ENCODE assay signal across 1 cellular context in the genomic region with DNA sequence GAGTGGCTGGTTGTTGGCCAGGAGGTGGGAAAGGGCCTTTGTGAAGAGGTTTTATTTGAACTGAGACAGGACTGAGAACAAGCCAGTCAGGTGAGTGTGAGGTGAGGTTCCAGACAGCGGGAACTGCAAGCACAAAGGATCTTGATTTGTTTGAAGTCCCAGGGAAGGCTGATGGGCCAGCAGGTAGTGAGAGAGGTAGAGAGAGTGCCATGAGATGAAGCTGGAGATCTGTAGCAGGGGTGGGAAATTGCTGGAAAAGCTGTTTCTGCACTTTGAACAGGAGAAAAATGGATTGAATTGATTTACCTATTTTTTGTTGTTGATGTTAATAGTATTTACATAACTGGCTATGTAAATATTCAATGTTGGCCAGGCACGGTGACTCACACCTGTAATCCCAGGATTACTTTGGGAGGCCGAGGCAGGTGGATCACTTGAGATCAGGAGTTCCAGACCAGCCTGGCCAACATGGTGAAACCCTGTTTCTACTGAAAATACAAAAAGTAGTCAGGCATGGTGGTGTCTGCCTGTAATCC.
TF ChIP-seq lines count a peak whose summit lies in the region.

No MANE protein-coding gene starts in this region.

TF ChIP-seq in HepG2, 621 proteins besides CTCF, POLR2A, EP300 and RAD21 (continued from another document and continues in another):
- TF ChIP-seq, protein P1, sequence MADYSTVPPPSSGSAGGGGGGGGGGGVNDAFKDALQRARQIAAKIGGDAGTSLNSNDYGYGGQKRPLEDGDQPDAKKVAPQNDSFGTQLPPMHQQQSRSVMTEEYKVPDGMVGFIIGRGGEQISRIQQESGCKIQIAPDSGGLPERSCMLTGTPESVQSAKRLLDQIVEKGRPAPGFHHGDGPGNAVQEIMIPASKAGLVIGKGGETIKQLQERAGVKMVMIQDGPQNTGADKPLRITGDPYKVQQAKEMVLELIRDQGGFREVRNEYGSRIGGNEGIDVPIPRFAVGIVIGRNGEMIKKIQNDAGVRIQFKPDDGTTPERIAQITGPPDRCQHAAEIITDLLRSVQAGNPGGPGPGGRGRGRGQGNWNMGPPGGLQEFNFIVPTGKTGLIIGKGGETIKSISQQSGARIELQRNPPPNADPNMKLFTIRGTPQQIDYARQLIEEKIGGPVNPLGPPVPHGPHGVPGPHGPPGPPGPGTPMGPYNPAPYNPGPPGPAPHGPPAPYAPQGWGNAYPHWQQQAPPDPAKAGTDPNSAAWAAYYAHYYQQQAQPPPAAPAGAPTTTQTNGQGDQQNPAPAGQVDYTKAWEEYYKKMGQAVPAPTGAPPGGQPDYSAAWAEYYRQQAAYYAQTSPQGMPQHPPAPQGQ (CRISPR knock-in tag; IDR thresholded peaks at IDR 0.05; ENCODE audit: borderline replicate concordance), result no peak
- TF ChIP-seq, protein P2, sequence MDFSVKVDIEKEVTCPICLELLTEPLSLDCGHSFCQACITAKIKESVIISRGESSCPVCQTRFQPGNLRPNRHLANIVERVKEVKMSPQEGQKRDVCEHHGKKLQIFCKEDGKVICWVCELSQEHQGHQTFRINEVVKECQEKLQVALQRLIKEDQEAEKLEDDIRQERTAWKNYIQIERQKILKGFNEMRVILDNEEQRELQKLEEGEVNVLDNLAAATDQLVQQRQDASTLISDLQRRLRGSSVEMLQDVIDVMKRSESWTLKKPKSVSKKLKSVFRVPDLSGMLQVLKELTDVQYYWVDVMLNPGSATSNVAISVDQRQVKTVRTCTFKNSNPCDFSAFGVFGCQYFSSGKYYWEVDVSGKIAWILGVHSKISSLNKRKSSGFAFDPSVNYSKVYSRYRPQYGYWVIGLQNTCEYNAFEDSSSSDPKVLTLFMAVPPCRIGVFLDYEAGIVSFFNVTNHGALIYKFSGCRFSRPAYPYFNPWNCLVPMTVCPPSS (IDR thresholded peaks at IDR 0.05), result no peak
- TF ChIP-seq HHEX (CRISPR knock-in tag; IDR thresholded peaks at IDR 0.05) (peak; percentile 63; the same call in 1 of the 2 replicates), ZNF333 (CRISPR knock-in tag; IDR thresholded peaks at IDR 0.05; ENCODE audit: borderline replicate concordance) (no peak), ZNF790 (CRISPR knock-in tag; IDR thresholded peaks at IDR 0.05; ENCODE audit: borderline replicate concordance) (peak; percentile 53; the same call in 1 of the 2 replicates), PCBP1 (IDR thresholded peaks at IDR 0.05; ENCODE audit: borderline replicate concordance, low read depth, low read length) (no peak), ZNF83 (CRISPR knock-in tag; IDR thresholded peaks at IDR 0.05; ENCODE audit: borderline replicate concordance) (no peak), ZFP82 (CRISPR knock-in tag; IDR thresholded peaks at IDR 0.05; ENCODE audit: borderline replicate concordance) (no peak), AHR (CRISPR knock-in tag; IDR thresholded peaks at IDR 0.05) (no peak), MBD4 (IDR thresholded peaks at IDR 0.05; ENCODE audit: borderline replicate concordance, low read length) (no peak), HNRNPL (IDR thresholded peaks at IDR 0.05; ENCODE audit: low read depth, low read length) (no peak), MTA1 (CRISPR knock-in tag; IDR thresholded peaks at IDR 0.05; ENCODE audit: borderline replicate concordance) (no peak), KDM5B (CRISPR knock-in tag; IDR thresholded peaks at IDR 0.05; ENCODE audit: borderline replicate concordance) (no peak), ZBTB7B (CRISPR knock-in tag; IDR thresholded peaks at IDR 0.05) (no peak), HNRNPK (IDR thresholded peaks at IDR 0.05; ENCODE audit: low read depth, low read length, poor library complexity, severe bottlenecking) (no peak), TMF1 (CRISPR knock-in tag; IDR thresholded peaks at IDR 0.05; ENCODE audit: low read depth) (no peak), HMG20B (CRISPR knock-in tag; conservative IDR thresholded peaks at IDR 0.05) (peak; percentile 81), SCMH1 (CRISPR knock-in tag; IDR thresholded peaks at IDR 0.05; ENCODE audit: borderline replicate concordance) (no peak), NFE2L1 (CRISPR knock-in tag; IDR thresholded peaks at IDR 0.05; ENCODE audit: borderline replicate concordance) (no peak), ZNF737 (CRISPR knock-in tag; IDR thresholded peaks at IDR 0.05; ENCODE audit: borderline replicate concordance) (no peak), ZNF3 (CRISPR knock-in tag; IDR thresholded peaks at IDR 0.05) (no peak), NFKBIZ (CRISPR knock-in tag; IDR thresholded peaks at IDR 0.05) (no peak), MIER3 (CRISPR knock-in tag; IDR thresholded peaks at IDR 0.05; ENCODE audit: borderline replicate concordance) (peak; percentile 74; the same call in 1 of the 2 replicates), ZNF430 (CRISPR knock-in tag; IDR thresholded peaks at IDR 0.05) (peak; percentile 75), HNRNPLL (IDR thresholded peaks at IDR 0.05; ENCODE audit: low read depth, low read length, poor library complexity, severe bottlenecking) (no peak), ZFY (CRISPR knock-in tag; IDR thresholded peaks at IDR 0.05) (peak; percentile 24; the same call in 1 of the 2 replicates), ZNF792 (CRISPR knock-in tag; IDR thresholded peaks at IDR 0.05) (no peak), ZNF615 (CRISPR knock-in tag; IDR thresholded peaks at IDR 0.05; ENCODE audit: borderline replicate concordance) (no peak), ZMYM3 (CRISPR knock-in tag; IDR thresholded peaks at IDR 0.05) (peak; percentile 55), POLR2G (IDR thresholded peaks at IDR 0.05; ENCODE audit: low read depth, low read length) (no peak), HMGA1 (CRISPR knock-in tag; conservative IDR thresholded peaks at IDR 0.05) (no peak), RXRA (CRISPR knock-in tag; IDR thresholded peaks at IDR 0.05) (no peak), NONO (IDR thresholded peaks at IDR 0.05) (no peak), NONO (CRISPR knock-in tag; conservative IDR thresholded peaks at IDR 0.05) (peak; percentile 36; the same call in 1 of the 2 replicates), YY1 (IDR thresholded peaks at IDR 0.05; ENCODE audit: insufficient read depth, insufficient replicate concordance, low read depth, low read length) (no peak), LCORL (IDR thresholded peaks at IDR 0.05) (no peak), LCORL (CRISPR knock-in tag; IDR thresholded peaks at IDR 0.05) (no peak), ISL2 (CRISPR knock-in tag; IDR thresholded peaks at IDR 0.05) (peak; percentile 68), ZC3H13 (CRISPR knock-in tag; IDR thresholded peaks at IDR 0.05) (no peak), ZNF670 (CRISPR knock-in tag; IDR thresholded peaks at IDR 0.05; ENCODE audit: borderline replicate concordance) (peak; percentile 83), CREB1 (IDR thresholded peaks at IDR 0.05) (no peak), CREB1 (CRISPR knock-in tag; IDR thresholded peaks at IDR 0.05) (peak; percentile 46)
- TF ChIP-seq, protein P3, sequence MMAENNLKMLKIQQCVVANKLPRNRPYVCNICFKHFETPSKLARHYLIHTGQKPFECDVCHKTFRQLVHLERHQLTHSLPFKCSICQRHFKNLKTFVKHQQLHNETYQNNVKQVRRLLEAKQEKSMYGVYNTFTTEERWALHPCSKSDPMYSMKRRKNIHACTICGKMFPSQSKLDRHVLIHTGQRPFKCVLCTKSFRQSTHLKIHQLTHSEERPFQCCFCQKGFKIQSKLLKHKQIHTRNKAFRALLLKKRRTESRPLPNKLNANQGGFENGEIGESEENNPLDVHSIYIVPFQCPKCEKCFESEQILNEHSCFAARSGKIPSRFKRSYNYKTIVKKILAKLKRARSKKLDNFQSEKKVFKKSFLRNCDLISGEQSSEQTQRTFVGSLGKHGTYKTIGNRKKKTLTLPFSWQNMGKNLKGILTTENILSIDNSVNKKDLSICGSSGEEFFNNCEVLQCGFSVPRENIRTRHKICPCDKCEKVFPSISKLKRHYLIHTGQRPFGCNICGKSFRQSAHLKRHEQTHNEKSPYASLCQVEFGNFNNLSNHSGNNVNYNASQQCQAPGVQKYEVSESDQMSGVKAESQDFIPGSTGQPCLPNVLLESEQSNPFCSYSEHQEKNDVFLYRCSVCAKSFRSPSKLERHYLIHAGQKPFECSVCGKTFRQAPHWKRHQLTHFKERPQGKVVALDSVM (CRISPR knock-in tag; IDR thresholded peaks at IDR 0.05), result no peak
- TF ChIP-seq, protein P4, sequence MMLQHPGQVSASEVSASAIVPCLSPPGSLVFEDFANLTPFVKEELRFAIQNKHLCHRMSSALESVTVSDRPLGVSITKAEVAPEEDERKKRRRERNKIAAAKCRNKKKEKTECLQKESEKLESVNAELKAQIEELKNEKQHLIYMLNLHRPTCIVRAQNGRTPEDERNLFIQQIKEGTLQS (CRISPR knock-in tag; IDR thresholded peaks at IDR 0.05), result peak; percentile 61; the same call in 1 of the 2 replicates
- TF ChIP-seq, protein P5, sequence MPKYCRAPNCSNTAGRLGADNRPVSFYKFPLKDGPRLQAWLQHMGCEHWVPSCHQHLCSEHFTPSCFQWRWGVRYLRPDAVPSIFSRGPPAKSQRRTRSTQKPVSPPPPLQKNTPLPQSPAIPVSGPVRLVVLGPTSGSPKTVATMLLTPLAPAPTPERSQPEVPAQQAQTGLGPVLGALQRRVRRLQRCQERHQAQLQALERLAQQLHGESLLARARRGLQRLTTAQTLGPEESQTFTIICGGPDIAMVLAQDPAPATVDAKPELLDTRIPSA (CRISPR knock-in tag; IDR thresholded peaks at IDR 0.05; ENCODE audit: borderline replicate concordance), result no peak
- TF ChIP-seq, protein P6, sequence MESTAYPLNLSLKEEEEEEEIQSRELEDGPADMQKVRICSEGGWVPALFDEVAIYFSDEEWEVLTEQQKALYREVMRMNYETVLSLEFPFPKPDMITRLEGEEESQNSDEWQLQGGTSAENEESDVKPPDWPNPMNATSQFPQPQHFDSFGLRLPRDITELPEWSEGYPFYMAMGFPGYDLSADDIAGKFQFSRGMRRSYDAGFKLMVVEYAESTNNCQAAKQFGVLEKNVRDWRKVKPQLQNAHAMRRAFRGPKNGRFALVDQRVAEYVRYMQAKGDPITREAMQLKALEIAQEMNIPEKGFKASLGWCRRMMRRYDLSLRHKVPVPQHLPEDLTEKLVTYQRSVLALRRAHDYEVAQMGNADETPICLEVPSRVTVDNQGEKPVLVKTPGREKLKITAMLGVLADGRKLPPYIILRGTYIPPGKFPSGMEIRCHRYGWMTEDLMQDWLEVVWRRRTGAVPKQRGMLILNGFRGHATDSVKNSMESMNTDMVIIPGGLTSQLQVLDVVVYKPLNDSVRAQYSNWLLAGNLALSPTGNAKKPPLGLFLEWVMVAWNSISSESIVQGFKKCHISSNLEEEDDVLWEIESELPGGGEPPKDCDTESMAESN (CRISPR knock-in tag; conservative IDR thresholded peaks at IDR 0.05), result no peak
- TF ChIP-seq, protein P7, sequence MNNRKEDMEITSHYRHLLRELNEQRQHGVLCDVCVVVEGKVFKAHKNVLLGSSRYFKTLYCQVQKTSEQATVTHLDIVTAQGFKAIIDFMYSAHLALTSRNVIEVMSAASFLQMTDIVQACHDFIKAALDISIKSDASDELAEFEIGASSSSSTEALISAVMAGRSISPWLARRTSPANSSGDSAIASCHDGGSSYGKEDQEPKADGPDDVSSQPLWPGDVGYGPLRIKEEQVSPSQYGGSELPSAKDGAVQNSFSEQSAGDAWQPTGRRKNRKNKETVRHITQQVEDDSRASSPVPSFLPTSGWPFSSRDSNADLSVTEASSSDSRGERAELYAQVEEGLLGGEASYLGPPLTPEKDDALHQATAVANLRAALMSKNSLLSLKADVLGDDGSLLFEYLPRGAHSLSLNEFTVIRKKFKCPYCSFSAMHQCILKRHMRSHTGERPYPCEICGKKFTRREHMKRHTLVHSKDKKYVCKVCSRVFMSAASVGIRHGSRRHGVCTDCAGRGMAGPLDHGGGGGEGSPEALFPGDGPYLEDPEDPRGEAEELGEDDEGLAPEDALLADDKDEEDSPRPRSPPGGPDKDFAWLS (CRISPR knock-in tag; IDR thresholded peaks at IDR 0.05; ENCODE audit: borderline replicate concordance), result no peak
- TF ChIP-seq, protein P8, sequence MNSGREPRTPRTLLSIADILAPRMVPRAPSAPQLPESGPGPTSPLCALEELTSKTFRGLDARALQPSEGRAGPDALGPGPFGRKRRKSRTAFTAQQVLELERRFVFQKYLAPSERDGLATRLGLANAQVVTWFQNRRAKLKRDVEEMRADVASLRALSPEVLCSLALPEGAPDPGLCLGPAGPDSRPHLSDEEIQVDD (CRISPR knock-in tag; IDR thresholded peaks at IDR 0.05; ENCODE audit: borderline replicate concordance), result no peak
- TF ChIP-seq, protein P9, sequence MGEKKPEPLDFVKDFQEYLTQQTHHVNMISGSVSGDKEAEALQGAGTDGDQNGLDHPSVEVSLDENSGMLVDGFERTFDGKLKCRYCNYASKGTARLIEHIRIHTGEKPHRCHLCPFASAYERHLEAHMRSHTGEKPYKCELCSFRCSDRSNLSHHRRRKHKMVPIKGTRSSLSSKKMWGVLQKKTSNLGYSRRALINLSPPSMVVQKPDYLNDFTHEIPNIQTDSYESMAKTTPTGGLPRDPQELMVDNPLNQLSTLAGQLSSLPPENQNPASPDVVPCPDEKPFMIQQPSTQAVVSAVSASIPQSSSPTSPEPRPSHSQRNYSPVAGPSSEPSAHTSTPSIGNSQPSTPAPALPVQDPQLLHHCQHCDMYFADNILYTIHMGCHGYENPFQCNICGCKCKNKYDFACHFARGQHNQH (CRISPR knock-in tag; IDR thresholded peaks at IDR 0.05), result peak; percentile 36; the same call in 1 of the 2 replicates
- TF ChIP-seq, protein P10, sequence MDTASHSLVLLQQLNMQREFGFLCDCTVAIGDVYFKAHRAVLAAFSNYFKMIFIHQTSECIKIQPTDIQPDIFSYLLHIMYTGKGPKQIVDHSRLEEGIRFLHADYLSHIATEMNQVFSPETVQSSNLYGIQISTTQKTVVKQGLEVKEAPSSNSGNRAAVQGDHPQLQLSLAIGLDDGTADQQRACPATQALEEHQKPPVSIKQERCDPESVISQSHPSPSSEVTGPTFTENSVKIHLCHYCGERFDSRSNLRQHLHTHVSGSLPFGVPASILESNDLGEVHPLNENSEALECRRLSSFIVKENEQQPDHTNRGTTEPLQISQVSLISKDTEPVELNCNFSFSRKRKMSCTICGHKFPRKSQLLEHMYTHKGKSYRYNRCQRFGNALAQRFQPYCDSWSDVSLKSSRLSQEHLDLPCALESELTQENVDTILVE (CRISPR knock-in tag; IDR thresholded peaks at IDR 0.05), result no peak
- TF ChIP-seq, protein P11, sequence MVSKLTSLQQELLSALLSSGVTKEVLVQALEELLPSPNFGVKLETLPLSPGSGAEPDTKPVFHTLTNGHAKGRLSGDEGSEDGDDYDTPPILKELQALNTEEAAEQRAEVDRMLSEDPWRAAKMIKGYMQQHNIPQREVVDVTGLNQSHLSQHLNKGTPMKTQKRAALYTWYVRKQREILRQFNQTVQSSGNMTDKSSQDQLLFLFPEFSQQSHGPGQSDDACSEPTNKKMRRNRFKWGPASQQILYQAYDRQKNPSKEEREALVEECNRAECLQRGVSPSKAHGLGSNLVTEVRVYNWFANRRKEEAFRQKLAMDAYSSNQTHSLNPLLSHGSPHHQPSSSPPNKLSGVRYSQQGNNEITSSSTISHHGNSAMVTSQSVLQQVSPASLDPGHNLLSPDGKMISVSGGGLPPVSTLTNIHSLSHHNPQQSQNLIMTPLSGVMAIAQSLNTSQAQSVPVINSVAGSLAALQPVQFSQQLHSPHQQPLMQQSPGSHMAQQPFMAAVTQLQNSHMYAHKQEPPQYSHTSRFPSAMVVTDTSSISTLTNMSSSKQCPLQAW (CRISPR knock-in tag; IDR thresholded peaks at IDR 0.05), result no peak; the same call in 1 of the 2 replicates
- TF ChIP-seq, protein P12, sequence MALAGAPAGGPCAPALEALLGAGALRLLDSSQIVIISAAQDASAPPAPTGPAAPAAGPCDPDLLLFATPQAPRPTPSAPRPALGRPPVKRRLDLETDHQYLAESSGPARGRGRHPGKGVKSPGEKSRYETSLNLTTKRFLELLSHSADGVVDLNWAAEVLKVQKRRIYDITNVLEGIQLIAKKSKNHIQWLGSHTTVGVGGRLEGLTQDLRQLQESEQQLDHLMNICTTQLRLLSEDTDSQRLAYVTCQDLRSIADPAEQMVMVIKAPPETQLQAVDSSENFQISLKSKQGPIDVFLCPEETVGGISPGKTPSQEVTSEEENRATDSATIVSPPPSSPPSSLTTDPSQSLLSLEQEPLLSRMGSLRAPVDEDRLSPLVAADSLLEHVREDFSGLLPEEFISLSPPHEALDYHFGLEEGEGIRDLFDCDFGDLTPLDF (CRISPR knock-in tag; IDR thresholded peaks at IDR 0.05), result no peak
